14 cellular contexts compared by ENCODE assay signal in the genomic region with DNA sequence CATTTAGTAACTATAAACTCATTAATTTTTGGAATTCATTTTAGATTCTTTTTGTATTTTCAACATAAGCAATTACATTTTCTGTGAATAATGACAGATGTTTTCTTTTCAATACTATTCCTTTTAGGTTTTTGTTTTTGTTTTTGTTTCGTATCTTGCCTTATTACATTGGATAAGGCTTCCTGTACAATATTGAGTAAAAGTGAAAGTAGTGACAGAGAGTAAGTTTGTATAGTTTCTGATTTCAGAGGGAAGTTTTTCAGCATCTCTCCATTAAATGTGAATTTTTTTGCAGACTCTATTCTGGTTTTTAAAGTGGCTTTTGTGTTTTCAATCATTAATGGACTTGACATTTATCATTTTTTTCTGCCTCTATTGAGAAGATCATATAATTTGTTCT. TPM values are rescaled to one million over a fixed set of nuclear protein-coding genes. Genes with fewer than 3 reads are reported as not detected.
DNase-seq lines count a peak whose midpoint lies in the region; ATAC-seq, FAIRE-seq and TF ChIP-seq lines count a peak whose summit lies in the region.
"Had no signal": no experiment of that assay in that cellular context is flagged by ENCODE, and none has a peak within 500 bp of the region (broad histone marks: within the 10 kb centered on the region; RNA-seq: fewer than 3 reads in every experiment).

No MANE protein-coding gene starts in this region.

- CTCF ChIA-PET in activated CD8-positive, alpha-beta memory T cell treated with anti-CD3 and anti-CD28 coated beads, Interleukin-2, amount 10 ng/mL, durations not matched to agents 7 days and 5 days (lab: Charles Lee) = interaction anchor here (0.6 to 3.7 kb wide), 2 partner anchors 11 to 320 kb away, joined by 3 to 18 read pairs; no protein-coding TSS in a partner anchor

- H3K36me3 Mint-ChIP-seq in activated CD8-positive, alpha-beta memory T cell treated with anti-CD3 and anti-CD28 coated beads, Interleukin-2, amount 10 ng/mL, durations not matched to agents 7 days and 5 days = peaks cover 10% of the 10 kb centered on the region
- H3K36me3 Mint-ChIP-seq: stimulated activated effector memory CD8-positive, alpha-beta T cell treated with anti-CD3 and anti-CD28 coated beads, Interleukin-12 subunit alpha, Interleukin-12 subunit beta, amount 100 ng/mL, for 72 hours had no signal

- peaks cover 6% of the 10 kb centered on the region for H3K4me1 Mint-ChIP-seq in activated CD8-positive, alpha-beta memory T cell treated with anti-CD3 and anti-CD28 coated beads, Interleukin-2, amount 10 ng/mL, durations not matched to agents 7 days and 5 days

- H3K27ac Mint-ChIP-seq in activated CD8-positive, alpha-beta memory T cell treated with anti-CD3 and anti-CD28 coated beads, Interleukin-2, amount 10 ng/mL, durations not matched to agents 7 days and 5 days = peak overlapping the region; percentile 11
- H3K27ac Mint-ChIP-seq: stimulated activated effector memory CD8-positive, alpha-beta T cell treated with anti-CD3 and anti-CD28 coated beads, Interleukin-12 subunit alpha, Interleukin-12 subunit beta, amount 100 ng/mL, for 72 hours had no signal

- H3K9me3 Mint-ChIP-seq in activated CD8-positive, alpha-beta memory T cell treated with anti-CD3 and anti-CD28 coated beads, Interleukin-2, amount 10 ng/mL, durations not matched to agents 7 days and 5 days (ENCODE audit: low read depth) = peaks cover 4% of the 10 kb centered on the region

- no peak for TF ChIP-seq CTCF in foreskin keratinocyte (conservative IDR thresholded peaks at IDR 0.05)

- H3K27me3 Mint-ChIP-seq in activated CD8-positive, alpha-beta memory T cell treated with anti-CD3 and anti-CD28 coated beads, Interleukin-2, amount 10 ng/mL, durations not matched to agents 7 days and 5 days = no peaks in the 10 kb centered on the region

- no peak overlapping the region for H3K4me3 Mint-ChIP-seq in activated CD8-positive, alpha-beta memory T cell treated with anti-CD3 and anti-CD28 coated beads, Interleukin-2, amount 10 ng/mL, durations not matched to agents 7 days and 5 days
- H3K4me3 Mint-ChIP-seq: stimulated activated effector memory CD8-positive, alpha-beta T cell treated with anti-CD3 and anti-CD28 coated beads, Interleukin-12 subunit alpha, Interleukin-12 subunit beta, amount 100 ng/mL, for 72 hours had no signal

- no peak overlapping the region for H3K27ac ChIP-seq in foreskin keratinocyte
- H3K27ac ChIP-seq: A549, hepatocyte, pancreas had no signal

- FAIRE-seq in endometrium (lab: Jason Lieb, UNC) (peak; percentile 67), GM12892 (lab: Jason Lieb, UNC) (no peak)
- FAIRE-seq: A549 had no signal

- H3K27me3 ChIP-seq in foreskin keratinocyte = peaks cover 46% of the 10 kb centered on the region

- no peak for TF ChIP-seq POLR2A in GM12892 (IDR thresholded peaks at IDR 0.05; ENCODE audit: low read depth, low read length)

- no peaks in the 10 kb centered on the region for H3K4me1 ChIP-seq in foreskin keratinocyte
- H3K4me1 ChIP-seq: A549, pancreas had no signal

- DNase-seq in activated CD8-positive, alpha-beta memory T cell treated with anti-CD3 and anti-CD28 coated beads, Interleukin-2, amount 10 ng/mL, durations not matched to agents 7 days and 5 days = no peak
- DNase-seq in activated CD8-positive, alpha-beta memory T cell treated with anti-CD3 and anti-CD28 coated beads for 24 hours = no peak
- no peak for DNase-seq in GM12892 (ENCODE audit: insufficient read length)
- DNase-seq in Ammon's horn (ENCODE audit: low spot score) = no peak
- DNase-seq in foreskin keratinocyte = no peak
- DNase-seq: NCI-H1105, NCI-H69, pancreas had no signal

- peak; percentile 36 for ATAC-seq in activated CD8-positive, alpha-beta memory T cell treated with anti-CD3 and anti-CD28 coated beads, Interleukin-2, amount 10 ng/mL, durations not matched to agents 7 days and 5 days
- peak; percentile 81 for ATAC-seq in GM21423 (IDR thresholded peaks at IDR 0.05; ENCODE audit: unreplicated experiment)
- peak; percentile 91 for ATAC-seq in HG03103 (IDR thresholded peaks at IDR 0.05; ENCODE audit: low read depth, unreplicated experiment)
- no peak for ATAC-seq in foreskin keratinocyte
- ATAC-seq: A549; pancreas; stimulated activated effector memory CD8-positive, alpha-beta T cell treated with anti-CD3 and anti-CD28 coated beads, Interleukin-12 subunit alpha, Interleukin-12 subunit beta, amount 100 ng/mL, for 72 hours had no signal

RNA-seq across cellular contexts. Expression of a gene that starts 12.8 kb away (rescaled TPM):
- total RNA-seq in activated CD8-positive, alpha-beta memory T cell treated with anti-CD3 and anti-CD28 coated beads, Interleukin-2, amount 10 ng/mL, durations not matched to agents 7 days and 5 days = 10 to 100 TPM; 77.4 to 91.1 TPM
- polyA plus RNA-seq in GM12892 (2012; ENCODE audit: missing spikeins) = 34.9 TPM
- total RNA-seq in foreskin keratinocyte = 2.5 and 3.8 TPM in 2 replicates
- 0.41 and 1.2 TPM in 2 replicates for polyA plus RNA-seq in foreskin keratinocyte
- polyA plus RNA-seq: A549 had no signal

Comparison
In these comparisons a context has a peak if more than half of its experiments do, and no peak if none do; other contexts are left out.
1. RNA of a gene that starts 12.8 kb away (total RNA-seq): 77.4 to 91.1 TPM in activated CD8-positive, alpha-beta memory T cell treated with anti-CD3 and anti-CD28 coated beads, Interleukin-2, amount 10 ng/mL, durations not matched to agents 7 days and 5 days; 2.5 to 3.8 TPM in foreskin keratinocyte; every median in the first group is over 10 times any median in the second.